8 cellular contexts compared by ENCODE assay signal in the genomic region with DNA sequence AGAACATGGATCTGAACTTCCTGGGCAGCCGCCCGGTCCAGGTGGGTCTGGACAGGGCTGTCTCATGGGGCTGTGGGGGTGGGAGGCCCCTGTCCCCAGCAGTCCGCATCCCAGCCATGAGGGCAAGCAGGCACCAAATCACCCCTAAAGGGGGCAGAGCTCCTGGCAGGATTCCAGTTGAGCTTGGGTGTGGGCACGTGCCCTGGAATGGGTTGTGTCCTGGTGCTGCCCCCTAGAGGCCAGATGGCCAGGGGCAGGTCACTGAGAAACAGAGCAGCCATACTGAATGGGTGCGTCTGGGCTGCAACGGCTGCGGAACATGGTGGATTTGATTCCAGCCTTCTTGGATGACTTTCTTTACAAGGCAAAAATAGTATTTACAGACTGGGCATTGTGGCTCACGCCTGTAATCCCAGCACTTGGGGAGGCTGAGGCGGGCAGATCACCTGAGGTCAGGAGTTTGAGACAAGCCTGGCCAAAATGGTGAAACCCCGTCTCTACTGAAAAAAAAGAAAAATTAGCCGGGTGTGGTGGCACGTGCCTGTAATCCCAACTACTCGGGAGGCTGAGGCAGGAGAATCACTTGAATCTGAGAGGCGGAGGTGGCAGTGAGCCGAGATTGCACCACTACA. TPM values are rescaled to one million over a fixed set of nuclear protein-coding genes. Genes with fewer than 3 reads are reported as not detected.
DNase-seq lines count a peak whose midpoint lies in the region; ATAC-seq, FAIRE-seq and TF ChIP-seq lines count a peak whose summit lies in the region.
"Not testable (repeated sequence)": the region's sequence is repeated elsewhere in the genome, so short reads cannot be mapped to it uniquely, and the experiment has no call there.

No MANE protein-coding gene starts in this region.

- not testable (repeated sequence) for H3K36me3 ChIP-seq in smooth muscle cell (ENCODE audit: low read depth)

- in situ Hi-C loops in G401 (cut with HindIII; ENCODE audit: low sequenced_read_pairs): not testable (repeated sequence)

- peak; percentile 72 for TF ChIP-seq CTCF in smooth muscle cell (IDR thresholded peaks at IDR 0.05; ENCODE audit: borderline replicate concordance, insufficient read depth, poor library complexity, severe bottlenecking)

- peaks cover 37% of the 10 kb centered on the region for H3K36me3 Mint-ChIP-seq in activated CD8-positive, alpha-beta T cell treated with anti-CD3 and anti-CD28 coated beads, Interleukin-2, amount 10 ng/mL, durations not matched to agents 7 days and 5 days (ENCODE audit: low read depth)
- H3K36me3 Mint-ChIP-seq in central memory CD8-positive, alpha-beta T cell (ENCODE audit: insufficient read depth): peaks cover 32% of the 10 kb centered on the region

- H4K20me1 ChIP-seq in smooth muscle cell (ENCODE audit: low read depth): peaks cover 89% of the 10 kb centered on the region

- H3K4me1 ChIP-seq in smooth muscle cell (ENCODE audit: low read depth): not testable (repeated sequence)

- not testable (repeated sequence) for H3K4me3 Mint-ChIP-seq in activated CD8-positive, alpha-beta T cell treated with anti-CD3 and anti-CD28 coated beads, Interleukin-2, amount 10 ng/mL, durations not matched to agents 7 days and 5 days; central memory CD8-positive, alpha-beta T cell

- not testable (repeated sequence) for H3K27me3 Mint-ChIP-seq in activated CD8-positive, alpha-beta T cell treated with anti-CD3 and anti-CD28 coated beads, Interleukin-2, amount 10 ng/mL, durations not matched to agents 7 days and 5 days (ENCODE audit: low read depth); central memory CD8-positive, alpha-beta T cell

- H3K27ac Mint-ChIP-seq in activated CD8-positive, alpha-beta T cell treated with anti-CD3 and anti-CD28 coated beads, Interleukin-2, amount 10 ng/mL, durations not matched to agents 7 days and 5 days: peak overlapping the region; percentile 20
- H3K27ac Mint-ChIP-seq in central memory CD8-positive, alpha-beta T cell (ENCODE audit: low read depth): peak overlapping the region; percentile 41

- not testable (repeated sequence) for H3K9me3 Mint-ChIP-seq in activated CD8-positive, alpha-beta T cell treated with anti-CD3 and anti-CD28 coated beads, Interleukin-2, amount 10 ng/mL, durations not matched to agents 7 days and 5 days (ENCODE audit: insufficient read depth); central memory CD8-positive, alpha-beta T cell

- H3K9ac ChIP-seq in smooth muscle cell (ENCODE audit: low read depth): not testable (repeated sequence)

- not testable (repeated sequence) for H3K27me3 ChIP-seq in smooth muscle cell (ENCODE audit: low read depth)

- WGBS in smooth muscle cell (ENCODE audit: low lambda C conversion rate): 93% methylated on average over 15 of the region's 15 CpGs

- H3K79me2 ChIP-seq in smooth muscle cell (ENCODE audit: low read depth): peaks cover 28% of the 10 kb centered on the region

- FAIRE-seq in urothelium cell line (lab: Jason Lieb, UNC): peak; percentile 87

- not testable (repeated sequence) for H3K27ac ChIP-seq in smooth muscle cell (ENCODE audit: low read depth)

- POLR2A ChIA-PET in activated CD8-positive, alpha-beta T cell treated with anti-CD3 and anti-CD28 coated beads, Interleukin-2, amount 10 ng/mL, durations not matched to agents 7 days and 5 days (lab: Charles Lee): interaction anchor here (0.6 to 1.7 kb wide), 3 partner anchors 26 to 324 kb away, joined by 3 to 5 read pairs (median 4); no protein-coding TSS in a partner anchor

- H3K4me1 Mint-ChIP-seq in activated CD8-positive, alpha-beta T cell treated with anti-CD3 and anti-CD28 coated beads, Interleukin-2, amount 10 ng/mL, durations not matched to agents 7 days and 5 days (ENCODE audit: low read depth): peaks cover 47% of the 10 kb centered on the region
- peaks cover 32% of the 10 kb centered on the region for H3K4me1 Mint-ChIP-seq in central memory CD8-positive, alpha-beta T cell

- H3F3A ChIP-seq in smooth muscle cell (ENCODE audit: low read depth): not testable (repeated sequence)

- not testable (repeated sequence) for H3K4me2 ChIP-seq in smooth muscle cell

- DNase-seq in G401 (ENCODE audit: low spot score): peak; percentile 30
- peak; percentile 35 for DNase-seq in LoVo (ENCODE audit: low spot score)
- peak; percentile 54 for DNase-seq in RKO (ENCODE audit: low spot score)
- DNase-seq in activated CD8-positive, alpha-beta T cell treated with anti-CD3 and anti-CD28 coated beads, Interleukin-2, amount 10 ng/mL, durations not matched to agents 7 days and 5 days: peak; percentile 77
- peak; percentile 66 to 67 for DNase-seq in central memory CD8-positive, alpha-beta T cell (ENCODE audit: low spot score in 2 of 2)
- peak; percentile 93 for DNase-seq in iPS-NIHi11 (ENCODE audit: low spot score)
- not testable (repeated sequence) for DNase-seq in smooth muscle cell (lab: John Stamatoyannopoulos, UW; ENCODE audit: unreplicated experiment)
- DNase-seq in urothelium cell line (ENCODE audit: low spot score): peak; percentile 86

- H3K9me3 ChIP-seq in smooth muscle cell (replicated peaks; ENCODE audit: low read depth): not testable (repeated sequence)

- not testable (repeated sequence) for H2AFZ ChIP-seq in smooth muscle cell (ENCODE audit: low read depth)

- ATAC-seq in activated CD8-positive, alpha-beta T cell treated with anti-CD3 and anti-CD28 coated beads, Interleukin-2, amount 10 ng/mL, durations not matched to agents 7 days and 5 days: peak; percentile 66
- peak; percentile 60 for ATAC-seq in central memory CD8-positive, alpha-beta T cell (replicated peaks; ENCODE audit: extremely low read depth, poor library complexity, severe bottlenecking)

- not testable (repeated sequence) for H3K4me3 ChIP-seq in smooth muscle cell

- CTCF ChIA-PET in activated CD8-positive, alpha-beta T cell treated with anti-CD3 and anti-CD28 coated beads, Interleukin-2, amount 10 ng/mL, durations not matched to agents 7 days and 5 days (lab: Charles Lee): interaction anchor here (0.7 to 2.5 kb wide), 15 partner anchors 9 to 248 kb away, joined by 3 to 18 read pairs (median 4); a partner anchor contains a TSS

RNA-seq across cellular contexts. Expression of a gene that starts 25.9 kb away (rescaled TPM):
- 13.3 and 21.4 TPM in 2 replicates for total RNA-seq in G401 (2014; rRNA removed; shearing (Covaris generic))
- 10 to 100 TPM; 77.3 to 80.6 TPM for total RNA-seq in activated CD8-positive, alpha-beta T cell treated with anti-CD3 and anti-CD28 coated beads, Interleukin-2, amount 10 ng/mL, durations not matched to agents 7 days and 5 days
- 16.4 and 22.0 TPM in 2 replicates for total RNA-seq in smooth muscle cell
- 23.2 and 25.4 TPM in 2 replicates for polyA plus RNA-seq in smooth muscle cell

RNA-seq across cellular contexts. Expression of a gene that starts 35.9 kb away (rescaled TPM):
- 12.4 and 15.6 TPM in 2 replicates for total RNA-seq in G401 (2014; rRNA removed; shearing (Covaris generic))
- total RNA-seq in activated CD8-positive, alpha-beta T cell treated with anti-CD3 and anti-CD28 coated beads, Interleukin-2, amount 10 ng/mL, durations not matched to agents 7 days and 5 days: 10 to 100 TPM; 15.0 to 18.9 TPM
- 3.6 and 6.4 TPM in 2 replicates for total RNA-seq in smooth muscle cell
- 13.6 and 16.2 TPM in 2 replicates for polyA plus RNA-seq in smooth muscle cell

RNA-seq across cellular contexts. Expression of a gene that starts 42.8 kb away (rescaled TPM):
- 71.5 and 89.1 TPM in 2 replicates for total RNA-seq in G401 (2014; rRNA removed; shearing (Covaris generic))
- 10 to 100 TPM; 32.6 to 36.2 TPM for total RNA-seq in activated CD8-positive, alpha-beta T cell treated with anti-CD3 and anti-CD28 coated beads, Interleukin-2, amount 10 ng/mL, durations not matched to agents 7 days and 5 days
- total RNA-seq in smooth muscle cell: 15.4 and 17.6 TPM in 2 replicates
- 47.6 and 48.3 TPM in 2 replicates for polyA plus RNA-seq in smooth muscle cell
